In the genomic region with DNA sequence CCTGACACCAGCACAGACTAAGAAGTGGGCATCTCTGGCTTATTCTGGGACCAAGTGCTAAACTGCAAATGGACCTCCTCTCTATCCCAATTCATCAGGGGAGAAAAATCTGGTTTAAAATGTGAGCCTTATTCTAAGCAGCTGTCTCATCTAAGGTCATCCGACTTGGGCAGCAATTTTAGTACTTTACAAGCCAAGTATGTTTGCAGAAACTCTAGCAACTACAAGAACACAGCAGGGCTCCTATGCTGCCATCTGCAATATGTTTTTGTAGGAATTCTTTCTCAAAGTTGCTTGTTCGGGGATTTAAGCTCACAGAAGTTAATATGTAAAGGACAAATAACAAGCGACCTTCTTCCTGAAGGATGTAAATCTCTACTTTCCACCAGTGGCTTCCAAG, we compare ENCODE assay signal across 29 cellular contexts.
DNase-seq lines count a peak whose midpoint lies in the region; ATAC-seq and TF ChIP-seq lines count a peak whose summit lies in the region.
"Had no signal": no experiment of that assay in that cellular context is flagged by ENCODE, and none has a peak within 500 bp of the region (broad histone marks: within the 10 kb centered on the region; RNA-seq: fewer than 3 reads in every experiment).

No MANE protein-coding gene starts in this region.

- H2AFZ ChIP-seq in hepatocyte = no peak overlapping the region
- H2AFZ ChIP-seq in mammary epithelial cell (ENCODE audit: low read depth, low read length) = no peak overlapping the region
- H2AFZ ChIP-seq: GM23248 had no signal

- H3K9ac ChIP-seq in mammary epithelial cell (ENCODE audit: insufficient read depth, low read length) = no peak overlapping the region
- H3K9ac ChIP-seq: BLaER1, GM23248 had no signal

- H3K27me3 ChIP-seq in hepatocyte = no peaks in the 10 kb centered on the region
- H3K27me3 ChIP-seq in mammary epithelial cell (ENCODE audit: insufficient read depth, low read length) = no peaks in the 10 kb centered on the region
- H3K27me3 ChIP-seq: BLaER1, cardiac muscle cell, tibial artery had no signal

- no TSS peak for BruUV-seq in mammary epithelial cell (replicated peaks; lab: Mats Ljungman, UMichigan)

- H3K9me3 ChIP-seq in hepatocyte (ENCODE audit: low read depth) = no peaks in the 10 kb centered on the region
- no peaks in the 10 kb centered on the region for H3K9me3 ChIP-seq in mammary epithelial cell (replicated peaks; ENCODE audit: insufficient read depth, low read length)
- H3K9me3 ChIP-seq: BLaER1, tibial artery had no signal

- ATAC-seq in activated naive CD8-positive, alpha-beta T cell treated with anti-CD3 and anti-CD28 coated beads, Interleukin-2, amount 50 U/mL, for 24 hours = no peak
- no peak for ATAC-seq in HG03571 (IDR thresholded peaks at IDR 0.05; ENCODE audit: unreplicated experiment)
- ATAC-seq: left ventricle myocardium superior, right cardiac atrium, SK-N-SH treated with all-trans-retinoic acid at 6 μM for 48 hours had no signal

- H3K4me1 ChIP-seq in hepatocyte (ENCODE audit: insufficient read depth) (peaks cover 5% of the 10 kb centered on the region), mammary epithelial cell (ENCODE audit: insufficient read depth, low read length) (no peaks in the 10 kb centered on the region)
- H3K4me1 ChIP-seq: BLaER1 had no signal

- H3K9me3 Mint-ChIP-seq in activated naive CD8-positive, alpha-beta T cell (ENCODE audit: low read depth) = peaks cover 4% of the 10 kb centered on the region
- H3K9me3 Mint-ChIP-seq in activated naive CD8-positive, alpha-beta T cell treated with anti-CD3 and anti-CD28 coated beads, Interleukin-2, amount 50 U/mL, for 24 hours = no peaks in the 10 kb centered on the region
- H3K9me3 Mint-ChIP-seq in activated naive CD8-positive, alpha-beta T cell treated with anti-CD3 and anti-CD28 coated beads for 36 hours = peaks cover 5% of the 10 kb centered on the region
- H3K9me3 Mint-ChIP-seq: IgD-negative memory B cell had no signal

- peak overlapping the region; percentile 3 for H3K4me3 Mint-ChIP-seq in activated naive CD8-positive, alpha-beta T cell
- H3K4me3 Mint-ChIP-seq in activated naive CD8-positive, alpha-beta T cell treated with anti-CD3 and anti-CD28 coated beads, Interleukin-2, amount 50 U/mL, for 24 hours = no peak overlapping the region
- no peak overlapping the region for H3K4me3 Mint-ChIP-seq in activated naive CD8-positive, alpha-beta T cell treated with anti-CD3 and anti-CD28 coated beads for 36 hours
- H3K4me3 Mint-ChIP-seq: IgD-negative memory B cell had no signal

- H3K79me2 ChIP-seq in hepatocyte (peaks cover 32% of the 10 kb centered on the region), mammary epithelial cell (ENCODE audit: insufficient read depth, low read length) (no peaks in the 10 kb centered on the region)

- H3K36me3 ChIP-seq in hepatocyte (replicated peaks; ENCODE audit: insufficient read depth, low read depth) = no peaks in the 10 kb centered on the region
- no peaks in the 10 kb centered on the region for H3K36me3 ChIP-seq in mammary epithelial cell (ENCODE audit: insufficient read depth, low read length)
- H3K36me3 ChIP-seq: cardiac muscle cell, tibial artery had no signal

- H3K4me3 ChIP-seq in hepatocyte (no peak overlapping the region), mammary epithelial cell (replicated peaks in 1 of 3; ENCODE audit: insufficient read depth in 1 of 3, low read depth in 2 of 3, low read length in 3 of 3) (no peak overlapping the region)
- H3K4me3 ChIP-seq: BLaER1, cardiac muscle cell, GM23248, tibial artery had no signal

- in situ Hi-C loops in mammary epithelial cell (cut with MboI; ENCODE audit: low sequenced_read_pairs in 2 of 2) = no loop called here

- peaks cover 71% of the 10 kb centered on the region for H3K4me1 Mint-ChIP-seq in activated naive CD8-positive, alpha-beta T cell (ENCODE audit: low read depth)
- H3K4me1 Mint-ChIP-seq in activated naive CD8-positive, alpha-beta T cell treated with anti-CD3 and anti-CD28 coated beads, Interleukin-2, amount 50 U/mL, for 24 hours = peaks cover 46% of the 10 kb centered on the region
- H3K4me1 Mint-ChIP-seq in activated naive CD8-positive, alpha-beta T cell treated with anti-CD3 and anti-CD28 coated beads for 36 hours = peaks cover 47% of the 10 kb centered on the region

- no peaks in the 10 kb centered on the region for H3K9me2 ChIP-seq in hepatocyte (replicated peaks; ENCODE audit: insufficient read depth)

- H3K4me2 ChIP-seq in hepatocyte (no peak overlapping the region), mammary epithelial cell (ENCODE audit: insufficient read depth, low read depth, low read length) (no peak overlapping the region)
- H3K4me2 ChIP-seq: BLaER1 had no signal

- CTCF ChIA-PET in mammary epithelial cell (lab: Charles Lee; ENCODE audit: low non-redundant PET) = no interaction called here

- peaks cover 22% of the 10 kb centered on the region for H3K36me3 Mint-ChIP-seq in activated naive CD8-positive, alpha-beta T cell
- H3K36me3 Mint-ChIP-seq in activated naive CD8-positive, alpha-beta T cell treated with anti-CD3 and anti-CD28 coated beads, Interleukin-2, amount 50 U/mL, for 24 hours (ENCODE audit: low read depth) = peaks cover 16% of the 10 kb centered on the region
- peaks cover 37% of the 10 kb centered on the region for H3K36me3 Mint-ChIP-seq in activated naive CD8-positive, alpha-beta T cell treated with anti-CD3 and anti-CD28 coated beads for 36 hours

- dilution Hi-C loops in mammary epithelial cell (cut with HindIII; ENCODE audit: low sequenced_read_pairs) = loop anchor here (10.0 kb wide), 1 partner anchor 59 kb away; no protein-coding TSS in a partner anchor

- DNase-seq in activated naive CD8-positive, alpha-beta T cell treated with anti-CD3 and anti-CD28 coated beads, Interleukin-2, amount 50 U/mL, for 24 hours = no peak
- no peak for DNase-seq in activated naive CD8-positive, alpha-beta T cell treated with anti-CD3 and anti-CD28 coated beads for 36 hours
- DNase-seq in hepatocyte (ENCODE audit: low spot score) = no peak
- no peak for DNase-seq in mammary epithelial cell
- no peak for DNase-seq in T-helper 9 cell
- DNase-seq: activated CD4-positive, alpha-beta T cell treated with anti-CD3 and anti-CD28 coated beads for 1 hour; activated CD8-positive, alpha-beta memory T cell treated with anti-CD3 and anti-CD28 coated beads for 24 hours; activated naive CD4-positive, alpha-beta T cell; activated T-cell treated with anti-CD3 and anti-CD28 coated beads, Interleukin-2, amount 50 U/mL, for 1 hour; anterior cingulate cortex; cortex of kidney; foreskin fibroblast; GM23248; head of caudate nucleus; left ventricle myocardium superior; NCI-H1436 treated with DMSO at 0.1 percent for 48 hours; NCI-H2081 treated with DMSO at 0.1 percent for 48 hours; NCI-H345; right cardiac atrium; Right ventricle myocardium superior; stimulated activated CD4-positive, alpha-beta T cell treated with anti-CD3 and anti-CD28 coated beads, Interleukin-12 subunit alpha, Interleukin-12 subunit beta, amount 100 ng/mL, for 4 hours; stimulated activated CD4-positive, alpha-beta T cell treated with anti-CD3 and anti-CD28 coated beads, Interleukin-2, amount 100 ng/mL, for 48 hours; tibial artery had no signal

- peak overlapping the region; percentile 34 for H3K27ac ChIP-seq in hepatocyte
- H3K27ac ChIP-seq in mammary epithelial cell (ENCODE audit: insufficient read depth, low read depth, low read length) = no peak overlapping the region
- H3K27ac ChIP-seq: BLaER1, cardiac muscle cell, GM23248, tibial artery had no signal

- H3K27ac Mint-ChIP-seq in activated naive CD8-positive, alpha-beta T cell = peak overlapping the region; percentile 78
- no peak overlapping the region for H3K27ac Mint-ChIP-seq in activated naive CD8-positive, alpha-beta T cell treated with anti-CD3 and anti-CD28 coated beads, Interleukin-2, amount 50 U/mL, for 24 hours
- peak overlapping the region; percentile 66 for H3K27ac Mint-ChIP-seq in activated naive CD8-positive, alpha-beta T cell treated with anti-CD3 and anti-CD28 coated beads for 36 hours
- H3K27ac Mint-ChIP-seq: IgD-negative memory B cell had no signal

- WGBS in hepatocyte (ENCODE audit: low lambda C conversion rate, missing lambda C conversion rate) = 71% methylated on average over 3 of the region's 3 CpGs
- WGBS in mammary epithelial cell (ENCODE audit: low coverage, missing lambda C conversion rate) = 87% methylated on average over 3 of the region's 3 CpGs

- no peak for TF ChIP-seq CTCF in hepatocyte (IDR thresholded peaks at IDR 0.05; ENCODE audit: poor library complexity)
- TF ChIP-seq CTCF in mammary epithelial cell (conservative IDR thresholded peaks at IDR 0.05 in 1 of 2, IDR thresholded peaks at IDR 0.05 in 1 of 2; ENCODE audit: extremely low read depth in 1 of 2, insufficient read depth in 1 of 2, low read depth in 1 of 2, low read length in 2 of 2) = no peak

- intact Hi-C loops in mammary epithelial cell (cut with micrococcal nuclease) = no loop called here

- H3K27me3 Mint-ChIP-seq in activated naive CD8-positive, alpha-beta T cell = no peaks in the 10 kb centered on the region
- no peaks in the 10 kb centered on the region for H3K27me3 Mint-ChIP-seq in activated naive CD8-positive, alpha-beta T cell treated with anti-CD3 and anti-CD28 coated beads, Interleukin-2, amount 50 U/mL, for 24 hours
- no peaks in the 10 kb centered on the region for H3K27me3 Mint-ChIP-seq in activated naive CD8-positive, alpha-beta T cell treated with anti-CD3 and anti-CD28 coated beads for 36 hours
- H3K27me3 Mint-ChIP-seq: IgD-negative memory B cell had no signal

- H4K20me1 ChIP-seq in hepatocyte (ENCODE audit: insufficient read depth, poor library complexity, severe bottlenecking) (no peaks in the 10 kb centered on the region), mammary epithelial cell (ENCODE audit: insufficient read depth, low read length) (no peaks in the 10 kb centered on the region)
